In the genomic region with DNA sequence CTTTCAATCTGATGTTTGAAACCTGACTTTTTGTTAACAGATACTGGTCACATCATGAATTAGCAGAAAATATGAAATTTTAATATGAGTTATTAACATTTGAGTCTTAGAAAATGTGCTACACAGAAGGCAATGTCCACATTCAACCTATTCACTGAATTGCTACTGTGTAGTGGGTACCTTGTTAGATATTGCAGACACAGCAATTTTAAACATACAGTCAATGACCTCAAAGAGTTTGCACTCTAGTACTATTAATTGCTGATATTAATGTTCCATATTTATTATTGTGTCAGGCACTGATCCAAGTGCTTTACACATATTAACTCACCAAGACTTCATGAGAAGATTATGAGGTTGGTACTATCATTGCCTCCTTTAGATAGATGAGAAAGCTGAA, we compare ENCODE assay signal across 6 cellular contexts.
"Had no signal": no experiment of that assay in that cellular context is flagged by ENCODE, and none has a peak within 500 bp of the region (broad histone marks: within the 10 kb centered on the region; RNA-seq: fewer than 3 reads in every experiment).

No MANE protein-coding gene starts in this region.

- H3K27ac ChIP-seq: HL-60, KMS-11 had no signal

- H3K4me2 ChIP-seq: KMS-11 had no signal

- FAIRE-seq: HTR-8/SVneo had no signal

- H3K27me3 Mint-ChIP-seq: IgD-negative memory B cell had no signal

- H3K9ac ChIP-seq: KMS-11 had no signal

- H3K4me3 Mint-ChIP-seq: IgD-negative memory B cell had no signal

- H3K4me1 Mint-ChIP-seq: IgD-negative memory B cell had no signal

- H3K27ac Mint-ChIP-seq: IgD-negative memory B cell had no signal

- H3K9me3 Mint-ChIP-seq: IgD-negative memory B cell had no signal

- H3K36me3 Mint-ChIP-seq: IgD-negative memory B cell had no signal

- DNase-seq: KBM-7, KG1 had no signal
